11 cellular contexts compared by ENCODE assay signal in the genomic region with DNA sequence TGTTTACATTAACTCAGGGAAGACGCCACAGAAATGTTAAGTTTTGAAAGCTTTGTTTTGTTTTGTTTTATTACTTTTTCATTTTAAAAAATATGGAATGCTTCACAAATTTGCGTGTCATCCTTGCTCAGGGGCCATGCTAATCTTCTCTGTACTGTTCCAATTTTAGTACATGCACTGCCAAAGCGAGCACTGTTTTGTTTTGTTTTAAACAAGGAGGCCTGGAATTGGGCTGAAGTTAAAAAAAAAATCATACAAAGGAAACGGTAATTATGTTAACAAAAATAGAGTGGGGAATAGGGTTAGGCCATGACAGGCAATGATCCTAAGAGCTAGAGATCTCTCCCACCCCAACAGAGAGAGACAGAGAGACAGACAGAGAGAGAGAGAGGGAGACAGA. TPM values are rescaled to one million over a fixed set of nuclear protein-coding genes. Genes with fewer than 3 reads are reported as not detected.
A peak's percentile ranks its signal among the peaks of the same experiment; 100 is the strongest.
DNase-seq lines count a peak whose midpoint lies in the region; ATAC-seq and TF ChIP-seq lines count a peak whose summit lies in the region.
"Had no signal": no experiment of that assay in that cellular context is flagged by ENCODE, and none has a peak within 500 bp of the region (broad histone marks: within the 10 kb centered on the region; RNA-seq: fewer than 3 reads in every experiment).

No MANE protein-coding gene starts in this region.

- H3K27ac ChIP-seq in skin epidermis, result peak overlapping the region in 17 of 21 experiments; percentile 8 to 87 (median 50)

- no peak for TF ChIP-seq CTCF in CD14-positive monocyte (IDR thresholded peaks at IDR 0.05)

- ATAC-seq in activated naive CD8-positive, alpha-beta T cell treated with anti-CD3 and anti-CD28 coated beads, Interleukin-2, amount 50 U/mL, for 24 hours, result no peak
- no peak for ATAC-seq in esophagus mucosa
- no peak for ATAC-seq in HG03039 (IDR thresholded peaks at IDR 0.05; ENCODE audit: unreplicated experiment)

- no peak overlapping the region for H3K4me3 ChIP-seq in skin epidermis

- H3K27me3 Mint-ChIP-seq in CD14-positive monocyte (ENCODE audit: low read depth in 3 of 3) (peaks cover 51 to 61% (median 52%) of the 10 kb centered on the region in 3 donors), immature natural killer cell (ENCODE audit: low read depth in 3 of 3) (peaks cover 0 to 1% (median 0%) of the 10 kb centered on the region in 3 donors)
- no peaks in the 10 kb centered on the region for H3K27me3 Mint-ChIP-seq in activated naive CD8-positive, alpha-beta T cell treated with anti-CD3 and anti-CD28 coated beads, Interleukin-2, amount 50 U/mL, for 24 hours

- H3K4me3 Mint-ChIP-seq in CD14-positive monocyte (peak overlapping the region in 1 of 2 donors; percentile 80), immature natural killer cell (no peak overlapping the region)
- H3K4me3 Mint-ChIP-seq in activated naive CD8-positive, alpha-beta T cell treated with anti-CD3 and anti-CD28 coated beads, Interleukin-2, amount 50 U/mL, for 24 hours, result no peak overlapping the region
- H3K4me3 Mint-ChIP-seq: activated naive CD4-positive, alpha-beta T cell treated with anti-CD3 and anti-CD28 coated beads, Interleukin-2, amount 10 ng/mL, durations not matched to agents 7 days and 5 days had no signal

- no peak for DNase-seq in CD14-positive monocyte (ENCODE audit: low spot score)
- no peak for DNase-seq in activated naive CD8-positive, alpha-beta T cell treated with anti-CD3 and anti-CD28 coated beads, Interleukin-2, amount 50 U/mL, for 24 hours
- no peak for DNase-seq in immature natural killer cell
- no peak for DNase-seq in UCSD-AML1 (lab: John Stamatoyannopoulos, UW; ENCODE audit: unreplicated experiment)
- no peak for DNase-seq in NCI-H2081 (lab: John Stamatoyannopoulos, UW)
- DNase-seq: activated naive CD4-positive, alpha-beta T cell treated with anti-CD3 and anti-CD28 coated beads, Interleukin-2, amount 10 ng/mL, durations not matched to agents 7 days and 5 days; HCEC 1CT; occipital lobe had no signal

- H3K4me1 Mint-ChIP-seq in CD14-positive monocyte (peaks cover 56% of the 10 kb centered on the region), immature natural killer cell (peaks cover 43 to 50% of the 10 kb centered on the region in 2 donors)
- peaks cover 60% of the 10 kb centered on the region for H3K4me1 Mint-ChIP-seq in activated naive CD8-positive, alpha-beta T cell treated with anti-CD3 and anti-CD28 coated beads, Interleukin-2, amount 50 U/mL, for 24 hours

- intact Hi-C loops in CD14-positive monocyte (cut with micrococcal nuclease), result no loop called here

- H3K9me3 Mint-ChIP-seq in CD14-positive monocyte (peaks cover 0 to 10% (median 4%) of the 10 kb centered on the region in 7 donors), immature natural killer cell (no peaks in the 10 kb centered on the region)
- peaks cover 6% of the 10 kb centered on the region for H3K9me3 Mint-ChIP-seq in activated naive CD8-positive, alpha-beta T cell treated with anti-CD3 and anti-CD28 coated beads, Interleukin-2, amount 50 U/mL, for 24 hours
- H3K9me3 Mint-ChIP-seq: activated naive CD4-positive, alpha-beta T cell treated with anti-CD3 and anti-CD28 coated beads, Interleukin-2, amount 10 ng/mL, durations not matched to agents 7 days and 5 days had no signal

- H3K36me3 Mint-ChIP-seq in CD14-positive monocyte (peaks cover 11 to 24% of the 10 kb centered on the region in 2 donors), immature natural killer cell (peaks cover 0 to 5% (median 0%) of the 10 kb centered on the region in 3 donors)
- no peaks in the 10 kb centered on the region for H3K36me3 Mint-ChIP-seq in activated naive CD8-positive, alpha-beta T cell treated with anti-CD3 and anti-CD28 coated beads, Interleukin-2, amount 50 U/mL, for 24 hours (ENCODE audit: low read depth)
- H3K36me3 Mint-ChIP-seq: activated naive CD4-positive, alpha-beta T cell treated with anti-CD3 and anti-CD28 coated beads, Interleukin-2, amount 10 ng/mL, durations not matched to agents 7 days and 5 days had no signal

- H3K27ac Mint-ChIP-seq in CD14-positive monocyte, result peak overlapping the region in 5 of 7 donors; percentile 22 to 86 (median 39)
- peak overlapping the region; percentile 25 for H3K27ac Mint-ChIP-seq in activated naive CD8-positive, alpha-beta T cell treated with anti-CD3 and anti-CD28 coated beads, Interleukin-2, amount 50 U/mL, for 24 hours
- H3K27ac Mint-ChIP-seq in immature natural killer cell, result peak overlapping the region in 4 of 6 donors; percentile 7 to 68 (median 59)
- H3K27ac Mint-ChIP-seq: activated naive CD4-positive, alpha-beta T cell treated with anti-CD3 and anti-CD28 coated beads, Interleukin-2, amount 10 ng/mL, durations not matched to agents 7 days and 5 days had no signal

RNA-seq across cellular contexts. Expression of a gene that starts 57.0 kb away (rescaled TPM):
- polyA plus RNA-seq in CD14-positive monocyte (100 to 1,000 TPM; 151 to 185 TPM), immature natural killer cell (100 to 1,000 TPM in 1 of 3 donors, 10 to 100 TPM in 2; 36.6 to 126 (median 61.8) TPM)
- total RNA-seq in esophagus mucosa, result 151 TPM
